ENCODE assay signal across 10 cellular contexts in genomic region chr7:47405921-47406765, GRCh38.
DNase-seq lines count a peak whose midpoint lies in the region; ATAC-seq, FAIRE-seq and TF ChIP-seq lines count a peak whose summit lies in the region.
"Had no signal": no experiment of that assay in that cellular context is flagged by ENCODE, and none has a peak within 500 bp of the region (broad histone marks: within the 10 kb centered on the region; RNA-seq: fewer than 3 reads in every experiment).

No MANE protein-coding gene starts in this region.

- H3K4me1 ChIP-seq in esophagus muscularis mucosa, result peaks cover 28 to 51% (median 38%) of the 10 kb centered on the region in 4 donors
- H3K4me1 ChIP-seq in mucosa of rectum (ENCODE audit: control insufficient read depth in 2 of 2, insufficient read depth in 2 of 2, low read length in 2 of 2), result peaks cover 27 to 37% of the 10 kb centered on the region in 2 donors
- H3K4me1 ChIP-seq in CD8-positive, alpha-beta T cell (ENCODE audit: insufficient read depth, low read length), result peaks cover 10% of the 10 kb centered on the region
- H3K4me1 ChIP-seq in smooth muscle cell (ENCODE audit: low read depth), result no peaks in the 10 kb centered on the region

- TF ChIP-seq POLR2A in esophagus muscularis mucosa (IDR thresholded peaks at IDR 0.05; ENCODE audit: low read depth), result no peak

- H3K27me3 ChIP-seq in esophagus muscularis mucosa, result no peaks in the 10 kb centered on the region
- no peaks in the 10 kb centered on the region for H3K27me3 ChIP-seq in mucosa of rectum (ENCODE audit: control insufficient read depth in 2 of 2, insufficient read depth in 2 of 2, low read length in 2 of 2)
- H3K27me3 ChIP-seq in CD8-positive, alpha-beta T cell (ENCODE audit: insufficient read depth, low read length), result no peaks in the 10 kb centered on the region
- H3K27me3 ChIP-seq in smooth muscle cell (ENCODE audit: low read depth), result no peaks in the 10 kb centered on the region

- peak overlapping the region; percentile 67 to 79 (median 72) for H3K27ac ChIP-seq in esophagus muscularis mucosa (replicated peaks in 1 of 4)
- peak overlapping the region; percentile 75 to 86 for H3K27ac ChIP-seq in mucosa of rectum (ENCODE audit: low read depth in 2 of 2, low read length in 2 of 2)
- H3K27ac ChIP-seq in CD8-positive, alpha-beta T cell (ENCODE audit: low read depth, low read length), result no peak overlapping the region
- no peak overlapping the region for H3K27ac ChIP-seq in smooth muscle cell (ENCODE audit: low read depth)
- H3K27ac ChIP-seq: 22Rv1 had no signal

- H3K9ac ChIP-seq in mucosa of rectum (ENCODE audit: low read depth in 1 of 2, low read length in 2 of 2), result peak overlapping the region in 1 of 2 donors; percentile 29
- no peak overlapping the region for H3K9ac ChIP-seq in smooth muscle cell (ENCODE audit: low read depth)

- no peaks in the 10 kb centered on the region for H3F3A ChIP-seq in smooth muscle cell (ENCODE audit: low read depth)

- DNase-seq in DMS153 treated with DMSO at 0.1 percent for 48 hours (lab: John Stamatoyannopoulos, UW; ENCODE audit: unreplicated experiment) (peak; percentile 17), DMS153 (lab: John Stamatoyannopoulos, UW) (no peak), esophagus muscularis mucosa (ENCODE audit: extremely low spot score) (no peak), urothelium cell line (ENCODE audit: low spot score) (peak; percentile 92), smooth muscle cell (lab: John Stamatoyannopoulos, UW; ENCODE audit: unreplicated experiment) (no peak)
- DNase-seq in activated CD4-positive, alpha-beta T cell treated with anti-CD3 and anti-CD28 coated beads for 36 hours, result no peak
- DNase-seq in CD8-positive, alpha-beta T cell, result no peak
- DNase-seq: activated naive CD4-positive, alpha-beta T cell treated with anti-CD3 and anti-CD28 coated beads, Interleukin-2, amount 10 ng/mL, durations not matched to agents 7 days and 5 days had no signal

- intact Hi-C loops in esophagus muscularis mucosa (cut with DNase I), result no loop called here
- intact Hi-C loops in activated CD4-positive, alpha-beta T cell treated with anti-CD3 and anti-CD28 coated beads for 36 hours (cut with DNase I, micrococcal nuclease), result no loop called here
- intact Hi-C loops in CD8-positive, alpha-beta T cell (cut with DNase I, micrococcal nuclease), result no loop called here

- H3K36me3 Mint-ChIP-seq in activated CD4-positive, alpha-beta T cell treated with anti-CD3 and anti-CD28 coated beads for 36 hours (ENCODE audit: low read depth), result no peaks in the 10 kb centered on the region
- no peaks in the 10 kb centered on the region for H3K36me3 Mint-ChIP-seq in CD8-positive, alpha-beta T cell
- H3K36me3 Mint-ChIP-seq: activated naive CD4-positive, alpha-beta T cell treated with anti-CD3 and anti-CD28 coated beads, Interleukin-2, amount 10 ng/mL, durations not matched to agents 7 days and 5 days had no signal

- H3K4me2 ChIP-seq in smooth muscle cell, result no peak overlapping the region

- no peaks in the 10 kb centered on the region for H3K27me3 Mint-ChIP-seq in activated CD4-positive, alpha-beta T cell treated with anti-CD3 and anti-CD28 coated beads for 36 hours
- no peaks in the 10 kb centered on the region for H3K27me3 Mint-ChIP-seq in CD8-positive, alpha-beta T cell (ENCODE audit: low read depth)
- H3K27me3 Mint-ChIP-seq: activated naive CD4-positive, alpha-beta T cell treated with anti-CD3 and anti-CD28 coated beads, Interleukin-2, amount 10 ng/mL, durations not matched to agents 7 days and 5 days had no signal

- peak overlapping the region in 3 of 4 donors; percentile 8 to 18 (median 15) for H3K4me3 ChIP-seq in esophagus muscularis mucosa
- peak overlapping the region; percentile 26 for H3K4me3 ChIP-seq in mucosa of rectum (ENCODE audit: low read length in 2 of 2)
- no peak overlapping the region for H3K4me3 ChIP-seq in CD8-positive, alpha-beta T cell (ENCODE audit: low read depth, low read length)
- no peak overlapping the region for H3K4me3 ChIP-seq in smooth muscle cell

- CTCF ChIA-PET in activated CD4-positive, alpha-beta T cell treated with anti-CD3 and anti-CD28 coated beads for 36 hours (lab: Charles Lee), result no interaction called here
- CTCF ChIA-PET in CD8-positive, alpha-beta T cell (lab: Charles Lee), result no interaction called here

- WGBS in esophagus muscularis mucosa, result 12% methylated on average over 8 of the region's 13 CpGs
- WGBS in smooth muscle cell (ENCODE audit: low lambda C conversion rate), result 64% methylated on average over 13 of the region's 13 CpGs

- peak; percentile 87 for FAIRE-seq in urothelium cell line (lab: Jason Lieb, UNC)

- no peaks in the 10 kb centered on the region for H3K79me2 ChIP-seq in smooth muscle cell (ENCODE audit: low read depth)

- no peak overlapping the region for H3K4me3 Mint-ChIP-seq in activated CD4-positive, alpha-beta T cell treated with anti-CD3 and anti-CD28 coated beads for 36 hours
- no peak overlapping the region for H3K4me3 Mint-ChIP-seq in CD8-positive, alpha-beta T cell
- H3K4me3 Mint-ChIP-seq: activated naive CD4-positive, alpha-beta T cell treated with anti-CD3 and anti-CD28 coated beads, Interleukin-2, amount 10 ng/mL, durations not matched to agents 7 days and 5 days had no signal

- ATAC-seq in activated CD4-positive, alpha-beta T cell treated with anti-CD3 and anti-CD28 coated beads for 36 hours, result no peak
- ATAC-seq in CD8-positive, alpha-beta T cell, result no peak

- H3K9me3 Mint-ChIP-seq in activated CD4-positive, alpha-beta T cell treated with anti-CD3 and anti-CD28 coated beads for 36 hours (ENCODE audit: low read depth), result no peaks in the 10 kb centered on the region
- H3K9me3 Mint-ChIP-seq in CD8-positive, alpha-beta T cell, result no peaks in the 10 kb centered on the region
- H3K9me3 Mint-ChIP-seq: activated naive CD4-positive, alpha-beta T cell treated with anti-CD3 and anti-CD28 coated beads, Interleukin-2, amount 10 ng/mL, durations not matched to agents 7 days and 5 days had no signal

- no peak overlapping the region for H2AFZ ChIP-seq in smooth muscle cell (ENCODE audit: low read depth)

- H4K20me1 ChIP-seq in smooth muscle cell (ENCODE audit: low read depth), result peaks cover 70% of the 10 kb centered on the region

- TF ChIP-seq CTCF in esophagus muscularis mucosa (IDR thresholded peaks at IDR 0.05), result no peak
- no peak for TF ChIP-seq CTCF in CD8-positive, alpha-beta T cell (IDR thresholded peaks at IDR 0.05)
- no peak for TF ChIP-seq CTCF in smooth muscle cell (IDR thresholded peaks at IDR 0.05; ENCODE audit: borderline replicate concordance, insufficient read depth, poor library complexity, severe bottlenecking)

- H3K36me3 ChIP-seq in esophagus muscularis mucosa (peaks cover under 1 to 22% (median 13%) of the 10 kb centered on the region in 4 donors), mucosa of rectum (ENCODE audit: control insufficient read depth in 2 of 2, insufficient read depth in 2 of 2, low read length in 2 of 2) (peaks cover 6 to 18% of the 10 kb centered on the region in 2 donors), smooth muscle cell (ENCODE audit: low read depth) (peaks cover 3% of the 10 kb centered on the region)
- H3K36me3 ChIP-seq in CD8-positive, alpha-beta T cell (ENCODE audit: insufficient read depth, low read length), result no peaks in the 10 kb centered on the region

- H3K9me3 ChIP-seq in esophagus muscularis mucosa, result no peaks in the 10 kb centered on the region
- H3K9me3 ChIP-seq in mucosa of rectum (ENCODE audit: control insufficient read depth in 2 of 2, low read length in 2 of 2), result no peaks in the 10 kb centered on the region
- H3K9me3 ChIP-seq in CD8-positive, alpha-beta T cell (ENCODE audit: low read length), result no peaks in the 10 kb centered on the region
- no peaks in the 10 kb centered on the region for H3K9me3 ChIP-seq in smooth muscle cell (replicated peaks; ENCODE audit: low read depth)

- no peak overlapping the region for H3K27ac Mint-ChIP-seq in activated CD4-positive, alpha-beta T cell treated with anti-CD3 and anti-CD28 coated beads for 36 hours
- H3K27ac Mint-ChIP-seq in CD8-positive, alpha-beta T cell, result no peak overlapping the region
- H3K27ac Mint-ChIP-seq: activated naive CD4-positive, alpha-beta T cell treated with anti-CD3 and anti-CD28 coated beads, Interleukin-2, amount 10 ng/mL, durations not matched to agents 7 days and 5 days had no signal

- POLR2A ChIA-PET in activated CD4-positive, alpha-beta T cell treated with anti-CD3 and anti-CD28 coated beads for 36 hours (lab: Charles Lee), result no interaction called here
- POLR2A ChIA-PET in CD8-positive, alpha-beta T cell (lab: Charles Lee), result no interaction called here

- TF ChIP-seq EP300 in esophagus muscularis mucosa (IDR thresholded peaks at IDR 0.05), result no peak

- H3K4me1 Mint-ChIP-seq in activated CD4-positive, alpha-beta T cell treated with anti-CD3 and anti-CD28 coated beads for 36 hours, result peaks cover 8% of the 10 kb centered on the region
- peaks cover 15% of the 10 kb centered on the region for H3K4me1 Mint-ChIP-seq in CD8-positive, alpha-beta T cell (ENCODE audit: low read depth)
- H3K4me1 Mint-ChIP-seq: activated naive CD4-positive, alpha-beta T cell treated with anti-CD3 and anti-CD28 coated beads, Interleukin-2, amount 10 ng/mL, durations not matched to agents 7 days and 5 days had no signal

Comparison
In these comparisons a context has a peak if more than half of its experiments do, and no peak if none do; other contexts are left out.
1. DNase-seq: peak in DMS153 treated with DMSO at 0.1 percent for 48 hours (single experiment) and urothelium cell line (single experiment); none in DMS153 (single experiment), esophagus muscularis mucosa (single experiment), activated CD4-positive, alpha-beta T cell treated with anti-CD3 and anti-CD28 coated beads for 36 hours (single experiment), CD8-positive, alpha-beta T cell (0 of 7) and smooth muscle cell (single experiment).
2. H3K27ac ChIP-seq: peak in esophagus muscularis mucosa (4 of 4) and mucosa of rectum (2 of 2); none in CD8-positive, alpha-beta T cell (single experiment) and smooth muscle cell (single experiment).
3. H3K4me3 ChIP-seq: peak in esophagus muscularis mucosa (3 of 4) and mucosa of rectum (2 of 2); none in CD8-positive, alpha-beta T cell (single experiment) and smooth muscle cell (single experiment).